8 cellular contexts compared by ENCODE assay signal in genomic region chr5:31824886-31825774, GRCh38.
DNase-seq lines count a peak whose midpoint lies in the region; ATAC-seq and TF ChIP-seq lines count a peak whose summit lies in the region.

No MANE protein-coding gene starts in this region.

- H3K9me3 Mint-ChIP-seq in endodermal cell = peaks cover 20% of the 10 kb centered on the region
- peaks cover 11% of the 10 kb centered on the region for H3K9me3 Mint-ChIP-seq in mesothelial cell of epicardium
- no peaks in the 10 kb centered on the region for H3K9me3 Mint-ChIP-seq in stimulated activated memory B cell treated with anti-CD40 and anti-IgM and Interleukin-4, amounts not matched to agents 10 μg/mL and 1 μg/mL and 100 μg/mL, for 72 hours

- no peak overlapping the region for H3K4me3 ChIP-seq in H7 (ENCODE audit: insufficient read depth, low read depth, low read length)
- H3K4me3 ChIP-seq in endodermal cell (ENCODE audit: low read length) = no peak overlapping the region
- H3K4me3 ChIP-seq in thyroid gland (replicated peaks in 1 of 3) = no peak overlapping the region

- H3K27me3 Mint-ChIP-seq in endodermal cell (ENCODE audit: insufficient read depth) (no peaks in the 10 kb centered on the region), mesothelial cell of epicardium (ENCODE audit: low read depth) (no peaks in the 10 kb centered on the region)
- peaks cover 23% of the 10 kb centered on the region for H3K27me3 Mint-ChIP-seq in stimulated activated memory B cell treated with anti-CD40 and anti-IgM and Interleukin-4, amounts not matched to agents 10 μg/mL and 1 μg/mL and 100 μg/mL, for 72 hours

- no peak for TF ChIP-seq POLR2A in thyroid gland (IDR thresholded peaks at IDR 0.05)

- TF ChIP-seq CTCF in endodermal cell (conservative IDR thresholded peaks at IDR 0.05) (peak; percentile 86), mesothelial cell of epicardium (IDR thresholded peaks at IDR 0.05; ENCODE audit: unreplicated experiment) (peak; percentile 28), thyroid gland (IDR thresholded peaks at IDR 0.05) (peak; percentile 41 to 78 (median 70))

- no peak overlapping the region for H3K9ac ChIP-seq in endodermal cell (ENCODE audit: extremely low read depth, low read length, poor library complexity, severe bottlenecking)

- H3K27me3 ChIP-seq in H7 (ENCODE audit: control insufficient read depth, insufficient read depth, low read length) = no peaks in the 10 kb centered on the region
- no peaks in the 10 kb centered on the region for H3K27me3 ChIP-seq in endodermal cell (ENCODE audit: control insufficient read depth, insufficient read depth, low read length, poor library complexity, severe bottlenecking)
- H3K27me3 ChIP-seq in thyroid gland = no peaks in the 10 kb centered on the region

- H3K4me1 ChIP-seq in endodermal cell (ENCODE audit: control insufficient read depth, insufficient read depth, low read length) (no peaks in the 10 kb centered on the region), thyroid gland (no peaks in the 10 kb centered on the region)

- H3K4me1 Mint-ChIP-seq in endodermal cell (peaks cover 5% of the 10 kb centered on the region), mesothelial cell of epicardium (peaks cover 3% of the 10 kb centered on the region)
- no peaks in the 10 kb centered on the region for H3K4me1 Mint-ChIP-seq in stimulated activated memory B cell treated with anti-CD40 and anti-IgM and Interleukin-4, amounts not matched to agents 10 μg/mL and 1 μg/mL and 100 μg/mL, for 72 hours

- H3K27ac Mint-ChIP-seq in endodermal cell (no peak overlapping the region), mesothelial cell of epicardium (no peak overlapping the region)
- no peak overlapping the region for H3K27ac Mint-ChIP-seq in stimulated activated memory B cell treated with anti-CD40 and anti-IgM and Interleukin-4, amounts not matched to agents 10 μg/mL and 1 μg/mL and 100 μg/mL, for 72 hours

- H3K4me3 Mint-ChIP-seq in endodermal cell (no peak overlapping the region), mesothelial cell of epicardium (no peak overlapping the region)
- H3K4me3 Mint-ChIP-seq in stimulated activated memory B cell treated with anti-CD40 and anti-IgM and Interleukin-4, amounts not matched to agents 10 μg/mL and 1 μg/mL and 100 μg/mL, for 72 hours = no peak overlapping the region

- H3K27ac ChIP-seq in endodermal cell (ENCODE audit: low read depth, low read length) (no peak overlapping the region), thyroid gland (no peak overlapping the region)

- H3K9me3 ChIP-seq in endodermal cell (ENCODE audit: control insufficient read depth, low read length) = peaks cover 20% of the 10 kb centered on the region
- H3K9me3 ChIP-seq in thyroid gland = no peaks in the 10 kb centered on the region

- H3K36me3 ChIP-seq in H7 (replicated peaks; ENCODE audit: control insufficient read depth, insufficient read depth, low read length) (no peaks in the 10 kb centered on the region), endodermal cell (ENCODE audit: control insufficient read depth, insufficient read depth, low read length) (no peaks in the 10 kb centered on the region), thyroid gland (no peaks in the 10 kb centered on the region)

- in situ Hi-C loops in Caki2 (cut with HindIII; ENCODE audit: low pct_unique_long_range_greater_than_20kb, low sequenced_read_pairs) = no loop called here

- no peak for ATAC-seq in stimulated activated memory B cell treated with anti-CD40 and anti-IgM and Interleukin-4, amounts not matched to agents 10 μg/mL and 1 μg/mL and 100 μg/mL, for 72 hours

- DNase-seq in Caki2 (ENCODE audit: low read depth) = peak; percentile 53
- peak; percentile 51 for DNase-seq in H7
- peak; percentile 56 for DNase-seq in NCI-H2171 (lab: John Stamatoyannopoulos, UW)
- DNase-seq in activated CD4-positive, alpha-beta T cell treated with anti-CD3 and anti-CD28 coated beads for 1 hour = peak; percentile 8
- peak; percentile 85 for DNase-seq in endodermal cell
- DNase-seq in mesothelial cell of epicardium (ENCODE audit: low spot score in 2 of 2, unreplicated experiment in 2 of 2) = peak in 1 of 2 experiments; percentile 57
- DNase-seq in thyroid gland = peak; percentile 47 to 54

- H3K36me3 Mint-ChIP-seq in endodermal cell (ENCODE audit: low read depth) (no peaks in the 10 kb centered on the region), mesothelial cell of epicardium (peaks cover 7% of the 10 kb centered on the region)
- no peaks in the 10 kb centered on the region for H3K36me3 Mint-ChIP-seq in stimulated activated memory B cell treated with anti-CD40 and anti-IgM and Interleukin-4, amounts not matched to agents 10 μg/mL and 1 μg/mL and 100 μg/mL, for 72 hours

- WGBS in endodermal cell (ENCODE audit: insufficient coverage in 1 of 2, insufficient read length in 1 of 2), 2 experiments = 73 to 78% methylated on average over 9 to 11 of the region's 11 CpGs
- WGBS in thyroid gland, 2 donors = 48 to 60% methylated on average over 11 of the region's 11 CpGs

- intact Hi-C loops in thyroid gland (cut with DNase I) = loop anchor here (5.0 kb wide), 1 partner anchor 267 kb away; no protein-coding TSS in a partner anchor

Comparison
In these comparisons a context has a peak if more than half of its experiments do, and no peak if none do; other contexts are left out.
1. CTCF ChIP-seq: peak in every context shown above with its lines; median percentile 86 in endodermal cell; 70 in thyroid gland; 28 in mesothelial cell of epicardium.